ENCODE assay signal across 1 cellular context in the genomic region with DNA sequence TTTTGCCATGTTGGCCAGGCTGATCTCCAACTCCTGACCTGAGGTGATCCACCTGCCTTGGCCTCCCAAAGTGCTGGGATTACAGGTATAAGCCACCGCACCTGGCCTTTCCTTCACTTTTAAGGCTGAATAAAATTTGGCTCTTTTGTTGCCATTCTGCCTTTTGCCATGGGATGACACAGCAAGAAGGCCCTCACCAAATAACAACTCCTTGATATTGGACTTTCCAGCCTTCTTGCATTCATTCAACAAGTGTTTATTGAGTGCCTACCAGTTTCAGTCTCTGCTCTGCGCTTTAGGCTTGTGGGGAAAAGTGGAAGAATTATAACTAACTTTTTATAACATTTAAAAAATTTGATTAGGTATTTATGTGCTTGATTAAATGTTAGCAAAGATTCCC.
TF ChIP-seq lines count a peak whose summit lies in the region.

No MANE protein-coding gene starts in this region.

TF ChIP-seq in HepG2, 621 proteins besides CTCF, POLR2A, EP300 and RAD21:
- TF ChIP-seq HNRNPL (IDR thresholded peaks at IDR 0.05; ENCODE audit: low read depth, low read length) (no peak), ZFP82 (CRISPR knock-in tag; IDR thresholded peaks at IDR 0.05; ENCODE audit: borderline replicate concordance) (0 out of 2 replicates have a peak, but pooled peaks have one; percentile 18), JARID2 (CRISPR knock-in tag; IDR thresholded peaks at IDR 0.05; ENCODE audit: insufficient replicate concordance) (no peak)
